ENCODE assay signal across 22 cellular contexts in the genomic region with DNA sequence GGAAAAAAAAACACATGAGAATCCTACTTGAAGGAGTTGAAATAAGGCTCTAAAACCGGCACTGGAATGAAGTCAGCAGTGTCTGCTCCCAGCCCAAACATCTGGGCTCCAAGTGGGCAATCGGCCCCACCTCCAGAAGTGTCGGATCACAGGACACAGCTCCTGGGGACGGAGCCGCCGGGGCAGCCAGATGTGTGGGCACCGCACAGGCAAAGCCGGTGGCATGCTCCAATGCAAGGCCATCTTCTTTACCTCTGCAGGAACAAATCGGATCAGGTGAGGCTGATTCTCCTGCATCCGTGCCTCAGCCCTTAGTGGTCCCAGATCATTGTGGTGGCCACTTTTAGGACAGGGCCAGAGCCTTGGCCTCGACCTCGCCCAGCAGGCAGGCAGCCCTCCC.
DNase-seq lines count a peak whose midpoint lies in the region; ATAC-seq and TF ChIP-seq lines count a peak whose summit lies in the region.
"Had no signal": no experiment of that assay in that cellular context is flagged by ENCODE, and none has a peak within 500 bp of the region (broad histone marks: within the 10 kb centered on the region; RNA-seq: fewer than 3 reads in every experiment).

No MANE protein-coding gene starts in this region.

- H3K4me3 ChIP-seq in osteoblast (ENCODE audit: insufficient read depth, low read length), result no peak overlapping the region
- H3K4me3 ChIP-seq: A549; BLaER1 treated with 17β-estradiol and CSF1 and Interleukin-3, amounts not matched to agents 10 nM and 100 nM; HAP-1 had no signal

- H3K4me1 ChIP-seq in osteoblast (ENCODE audit: insufficient read depth, low read length), result no peaks in the 10 kb centered on the region
- H3K4me1 ChIP-seq: A549, BE2C, HAP-1 had no signal

- no peaks in the 10 kb centered on the region for H3K36me3 ChIP-seq in osteoblast (ENCODE audit: insufficient read depth, low read length)
- H3K36me3 ChIP-seq: BE2C; BLaER1 treated with 17β-estradiol and CSF1 and Interleukin-3, amounts not matched to agents 10 nM and 100 nM; HAP-1 had no signal

- peaks cover 15% of the 10 kb centered on the region for H3K27me3 Mint-ChIP-seq in brain
- H3K27me3 Mint-ChIP-seq in type B pancreatic cell, result peaks cover 50% of the 10 kb centered on the region

- H3K27me3 ChIP-seq in osteoblast (ENCODE audit: insufficient read depth, low read length), result peaks cover 4% of the 10 kb centered on the region

- H3K4me1 Mint-ChIP-seq in brain (peaks cover 97% of the 10 kb centered on the region), type B pancreatic cell (ENCODE audit: unreplicated experiment) (peaks cover 46% of the 10 kb centered on the region)

- no peak overlapping the region for H3K4me2 ChIP-seq in osteoblast (ENCODE audit: insufficient read depth, low read length)
- H3K4me2 ChIP-seq: A549; BLaER1 treated with 17β-estradiol and CSF1 and Interleukin-3, amounts not matched to agents 10 nM and 100 nM had no signal

- no peak overlapping the region for H2AFZ ChIP-seq in osteoblast (ENCODE audit: low read length)

- H3K79me2 ChIP-seq in osteoblast (ENCODE audit: insufficient read depth, low read length), result no peaks in the 10 kb centered on the region

- ATAC-seq in GM21619 (IDR thresholded peaks at IDR 0.05; ENCODE audit: unreplicated experiment), result no peak
- ATAC-seq: A549 had no signal

- H3K36me3 Mint-ChIP-seq in brain (no peaks in the 10 kb centered on the region), type B pancreatic cell (no peaks in the 10 kb centered on the region)
- H3K36me3 Mint-ChIP-seq: CD14-positive monocyte; CD4-positive, alpha-beta memory T cell had no signal

- TF ChIP-seq CTCF in VCaP (conservative IDR thresholded peaks at IDR 0.05), result no peak
- no peak for TF ChIP-seq CTCF in brain (conservative IDR thresholded peaks at IDR 0.05)
- no peak for TF ChIP-seq CTCF in osteoblast (IDR thresholded peaks at IDR 0.05; ENCODE audit: extremely low read depth, low read depth, low read length)
- TF ChIP-seq CTCF in type B pancreatic cell (conservative IDR thresholded peaks at IDR 0.05), result no peak

- DNase-seq in osteoblast (ENCODE audit: insufficient read length, low spot score, missing footprints) (peak; percentile 87), type B pancreatic cell (ENCODE audit: extremely low spot score, unreplicated experiment) (no peak), NCI-H1436 treated with DMSO at 0.1 percent for 48 hours (lab: John Stamatoyannopoulos, UW) (no peak), NCI-H1436 (lab: John Stamatoyannopoulos, UW) (no peak)
- DNase-seq: ACHN; AML-193; BE2C; Calu3; CD4-positive, alpha-beta memory T cell; COR-L47; DMS53; DMS79 treated with DMSO at 0.1 percent for 48 hours; GF-D8; GOT3; HFFc6 had no signal

- no peak overlapping the region for H3K4me3 Mint-ChIP-seq in brain
- peak overlapping the region; percentile 19 for H3K4me3 Mint-ChIP-seq in type B pancreatic cell
- H3K4me3 Mint-ChIP-seq: CD14-positive monocyte; CD4-positive, alpha-beta memory T cell; HFFc6 had no signal

- H4K20me1 ChIP-seq in osteoblast (ENCODE audit: insufficient read depth, low read length), result peaks cover 5% of the 10 kb centered on the region

- H3K27ac ChIP-seq in VCaP (peak overlapping the region; percentile 92), osteoblast (ENCODE audit: low read depth, low read length) (no peak overlapping the region)
- H3K27ac ChIP-seq: A549; BLaER1 treated with 17β-estradiol and CSF1 and Interleukin-3, amounts not matched to agents 10 nM and 100 nM had no signal

- H3K9me3 Mint-ChIP-seq in brain (peaks cover 0 to 5% (median 0%) of the 10 kb centered on the region in 5 experiments), type B pancreatic cell (no peaks in the 10 kb centered on the region)
- H3K9me3 Mint-ChIP-seq: CD14-positive monocyte had no signal

- H3K27ac Mint-ChIP-seq in brain (peak overlapping the region in 3 of 5 experiments; percentile 14 to 41 (median 32)), type B pancreatic cell (no peak overlapping the region)
- H3K27ac Mint-ChIP-seq: CD14-positive monocyte; CD4-positive, alpha-beta memory T cell; HFFc6 had no signal

- H3K9me3 ChIP-seq in osteoblast (ENCODE audit: low read depth, low read length), result no peaks in the 10 kb centered on the region
- H3K9me3 ChIP-seq: A549; BE2C; BLaER1 treated with 17β-estradiol and CSF1 and Interleukin-3, amounts not matched to agents 10 nM and 100 nM; HAP-1 had no signal
